Comparison of ENCODE assay signal across 8 cellular contexts in the genomic region with DNA sequence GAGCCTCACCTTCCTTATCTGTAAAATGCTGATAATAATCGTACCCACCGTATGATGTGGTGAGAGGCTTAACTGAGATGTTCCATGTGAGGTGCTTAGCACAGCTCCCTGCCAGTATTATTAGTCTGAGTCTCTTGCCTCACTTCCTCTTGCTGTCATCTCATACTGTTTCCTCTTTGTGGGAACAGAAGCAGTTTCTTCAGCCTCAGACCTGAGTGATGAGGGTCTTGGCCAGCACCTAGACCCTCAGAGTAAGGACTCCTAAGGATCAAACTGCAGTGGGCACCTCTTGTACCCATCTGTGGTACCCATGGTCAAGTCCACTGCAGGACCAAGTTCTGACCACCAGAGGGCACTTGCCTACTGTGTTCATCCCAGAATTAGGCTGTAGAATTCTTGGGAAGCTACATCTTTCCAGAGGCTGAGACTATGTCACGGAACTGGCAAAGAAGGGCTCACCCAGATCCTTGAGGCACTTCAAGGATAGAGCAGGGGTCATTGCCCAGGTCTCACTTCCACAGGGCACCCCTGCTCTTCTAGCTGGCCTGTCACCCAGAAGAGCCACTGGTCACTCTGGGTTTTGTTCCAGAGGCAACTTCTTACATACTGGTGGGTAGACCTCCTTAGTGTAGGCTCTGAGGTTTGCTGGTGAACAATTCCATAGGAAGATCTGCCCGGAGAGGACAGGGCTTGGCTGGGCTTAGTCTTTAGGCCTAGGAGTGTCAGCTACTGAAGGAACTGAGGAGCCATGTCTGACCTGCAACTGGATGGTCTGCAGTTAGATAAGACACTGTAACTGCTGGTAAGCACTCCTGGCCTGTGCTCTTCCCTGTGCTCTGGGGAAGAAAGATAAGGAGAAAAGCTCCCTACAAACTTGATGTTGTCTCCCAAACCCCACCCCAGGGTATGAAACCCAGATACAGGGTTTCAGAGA. TPM values are rescaled to one million over a fixed set of nuclear protein-coding genes. Genes with fewer than 3 reads are reported as not detected.
DNase-seq lines count a peak whose midpoint lies in the region; ATAC-seq and TF ChIP-seq lines count a peak whose summit lies in the region.

No MANE protein-coding gene starts in this region.

- TF ChIP-seq RAD21 in SK-N-SH (IDR thresholded peaks at IDR 0.05; ENCODE audit: low read length) = peak; percentile 90

- DNase-seq in Daoy (ENCODE audit: low read depth) (peak; percentile 51), LHCN-M2 (ENCODE audit: low read depth) (peak; percentile 57), SK-N-SH (peak; percentile 74), amygdala (lab: John Stamatoyannopoulos, UW) (peak in 40 of 56 donors; percentile 6 to 87 (median 38)), left ventricle myocardium inferior (peak; percentile 54), putamen (ENCODE audit: low spot score) (peak; percentile 47)

- H4K20me1 ChIP-seq in SK-N-SH (ENCODE audit: insufficient read depth) = no peaks in the 10 kb centered on the region

- H3K4me3 ChIP-seq in SK-N-SH (ENCODE audit: low read depth in 2 of 2, low read length in 1 of 2) (no peak overlapping the region; a peak in 1 of 4 replicates), left ventricle myocardium inferior (no peak overlapping the region)

- peak; percentile 93 for TF ChIP-seq CTCF in SK-N-SH (IDR thresholded peaks at IDR 0.05)
- peak; percentile 93 for TF ChIP-seq CTCF in left ventricle myocardium inferior (IDR thresholded peaks at IDR 0.05; ENCODE audit: borderline replicate concordance)

- H3K36me3 ChIP-seq in SK-N-SH (replicated peaks in 1 of 2; ENCODE audit: control insufficient read depth in 1 of 2, insufficient read depth in 2 of 2, low read length in 1 of 2) (peaks cover 0 to 4% of the 10 kb centered on the region in 2 experiments), left ventricle myocardium inferior (peaks cover 3% of the 10 kb centered on the region)

- no peak overlapping the region for H2AFZ ChIP-seq in SK-N-SH (ENCODE audit: low read depth)

- no peak overlapping the region for H3K9ac ChIP-seq in SK-N-SH

- 26% methylated on average over 4 of the region's 4 CpGs for WGBS in SK-N-SH (ENCODE audit: low lambda C conversion rate)

- H3K4me2 ChIP-seq in SK-N-SH = no peak overlapping the region

- H3K27ac ChIP-seq in SK-N-SH (ENCODE audit: low read depth in 2 of 2, low read length in 1 of 2) (no peak overlapping the region; a peak in 1 of 4 replicates), left ventricle myocardium inferior (replicated peaks) (no peak overlapping the region)

- TF ChIP-seq EP300 in SK-N-SH (IDR thresholded peaks at IDR 0.05; ENCODE audit: borderline replicate concordance in 1 of 2, low read depth in 1 of 2, low read length in 1 of 2) = no peak

- H3K9me2 ChIP-seq in SK-N-SH = no peaks in the 10 kb centered on the region

- no peak for ATAC-seq in HG03571 (IDR thresholded peaks at IDR 0.05; ENCODE audit: unreplicated experiment)
- no peak for ATAC-seq in HG02571 (IDR thresholded peaks at IDR 0.05; ENCODE audit: unreplicated experiment)

- no peaks in the 10 kb centered on the region for H3K27me3 ChIP-seq in SK-N-SH (ENCODE audit: insufficient read depth)
- no peaks in the 10 kb centered on the region for H3K27me3 ChIP-seq in left ventricle myocardium inferior (ENCODE audit: low read depth)

- no peaks in the 10 kb centered on the region for H3K79me2 ChIP-seq in SK-N-SH (ENCODE audit: insufficient read depth)

- POLR2A ChIA-PET in SK-N-SH (lab: Yijun Ruan, JAX) = interaction anchor here (1.4 kb wide), 1 partner anchor 53 kb away, joined by 4 read pairs; a partner anchor contains a TSS

- H3K4me1 ChIP-seq in SK-N-SH (ENCODE audit: control insufficient read depth in 1 of 2, insufficient read depth in 2 of 2, low read depth in 1 of 2, low read length in 1 of 2) (peaks cover 0 to 1% of the 10 kb centered on the region in 2 experiments; a peak in 1 of 4 replicates), left ventricle myocardium inferior (no peaks in the 10 kb centered on the region)

- H3K9me3 ChIP-seq in SK-N-SH (no peaks in the 10 kb centered on the region), left ventricle myocardium inferior (replicated peaks) (no peaks in the 10 kb centered on the region)

- peaks cover 4% of the 10 kb centered on the region for H3F3A ChIP-seq in SK-N-SH (replicated peaks; ENCODE audit: insufficient read depth)

- CTCF ChIA-PET in SK-N-SH (lab: Yijun Ruan, JAX) = interaction anchor here (0.5 to 2.8 kb wide), 76 partner anchors 8 to 651 kb away, joined by 3 to 54 read pairs (median 5); a partner anchor contains a TSS

- intact Hi-C loops in left ventricle myocardium inferior (cut with micrococcal nuclease) = no loop called here

TF ChIP-seq in SK-N-SH, 30 proteins besides CTCF, POLR2A, EP300 and RAD21:
- no peak for TF ChIP-seq YY1 (IDR thresholded peaks at IDR 0.05; ENCODE audit: low read depth)
- peak; percentile 14; the same call in 1 of the 2 replicates for TF ChIP-seq NRF1 (IDR thresholded peaks at IDR 0.05; ENCODE audit: low read depth, low read length)
- TF ChIP-seq SMC3 (IDR thresholded peaks at IDR 0.05; ENCODE audit: low read depth, low read length) = peak; percentile 92

RNA-seq across cellular contexts. Expression of a gene that starts 20.6 kb away (rescaled TPM):
- 0.06 TPM in 1 of 2 replicates, not detected in the other for total RNA-seq in Daoy (2014; rRNA removed; shearing (Covaris generic))
- total RNA-seq in LHCN-M2 (2014; rRNA removed) (not detected in 2 replicates), left ventricle myocardium inferior (0.30 TPM)
- not detected for polyA plus RNA-seq in LHCN-M2 (2012)
- 0.21 and 0.57 TPM in 2 replicates for polyA plus RNA-seq in SK-N-SH (2012; rRNA removed)
- polyA plus RNA-seq in SK-N-SH (2012; cell fraction: cytosol; rRNA removed) = 0.09 and 0.13 TPM in 2 replicates
- 3.6 and 5.6 TPM in 2 replicates for polyA plus RNA-seq in SK-N-SH (2012; cell fraction: nucleus; rRNA removed)

RNA-seq across cellular contexts. Expression of a gene that starts 30.7 kb away (rescaled TPM):
- total RNA-seq in Daoy (2014; rRNA removed; shearing (Covaris generic)) = 4.8 and 8.3 TPM in 2 replicates
- 2.8 and 4.5 TPM in 2 replicates for total RNA-seq in LHCN-M2 (2014; rRNA removed)
- polyA plus RNA-seq in LHCN-M2 (2012) = 0.85 TPM
- polyA plus RNA-seq in SK-N-SH (2012; rRNA removed) = 8.9 and 14.5 TPM in 2 replicates
- 1.8 and 2.7 TPM in 2 replicates for polyA plus RNA-seq in SK-N-SH (2012; cell fraction: cytosol; rRNA removed)
- polyA plus RNA-seq in SK-N-SH (2012; cell fraction: nucleus; rRNA removed) = 112 and 128 TPM in 2 replicates
- 4.0 TPM for total RNA-seq in left ventricle myocardium inferior

RNA-seq across cellular contexts. Expression of a gene that starts 52.5 kb away (rescaled TPM):
- 32.3 and 38.2 TPM in 2 replicates for total RNA-seq in Daoy (2014; rRNA removed; shearing (Covaris generic))
- total RNA-seq in LHCN-M2 (2014; rRNA removed) (32.3 and 34.4 TPM in 2 replicates), left ventricle myocardium inferior (6.6 TPM)
- 25.9 TPM for polyA plus RNA-seq in LHCN-M2 (2012)
- 34.0 and 42.4 TPM in 2 replicates for polyA plus RNA-seq in SK-N-SH (2012; rRNA removed)
- polyA plus RNA-seq in SK-N-SH (2012; cell fraction: cytosol; rRNA removed) = 35.9 and 38.3 TPM in 2 replicates
- 13.9 and 19.1 TPM in 2 replicates for polyA plus RNA-seq in SK-N-SH (2012; cell fraction: nucleus; rRNA removed)
